28 cellular contexts compared by ENCODE assay signal in genomic region chr4:189506080-189506479, GRCh38.
"Had no signal": no experiment of that assay in that cellular context is flagged by ENCODE, and none has a peak within 500 bp of the region (broad histone marks: within the 10 kb centered on the region; RNA-seq: fewer than 3 reads in every experiment).

No MANE protein-coding gene starts in this region.

- H3K27ac ChIP-seq: colonic mucosa, coronary artery, dorsolateral prefrontal cortex, epithelial cell of prostate, esophagus muscularis mucosa, esophagus squamous epithelium, foreskin keratinocyte, gastrocnemius medialis, gastroesophageal sphincter, heart left ventricle, heart right ventricle had no signal

- H3K4me1 ChIP-seq: colonic mucosa, esophagus muscularis mucosa, esophagus squamous epithelium, foreskin keratinocyte, gastrocnemius medialis, gastroesophageal sphincter, heart left ventricle, heart right ventricle had no signal

- H3K27me3 ChIP-seq: colonic mucosa, esophagus muscularis mucosa, esophagus squamous epithelium, foreskin keratinocyte, gastrocnemius medialis, gastroesophageal sphincter, heart right ventricle had no signal

- H3K4me3 ChIP-seq: colonic mucosa, coronary artery, dorsolateral prefrontal cortex, esophagus muscularis mucosa, esophagus squamous epithelium, gastrocnemius medialis, gastroesophageal sphincter, heart left ventricle, heart right ventricle had no signal

- DNase-seq: colonic mucosa; cortex of kidney; dermis blood vessel endothelial cell; dorsolateral prefrontal cortex; effector CD4-positive, alpha-beta T cell; effector CD8-positive, alpha-beta T cell; effector memory CD4-positive, alpha-beta T cell; effector memory CD8-positive, alpha-beta T cell; endodermal cell; erythroblast; esophagus squamous epithelium; foreskin fibroblast; foreskin keratinocyte; foreskin melanocyte; gastrocnemius medialis; glutamatergic neuron; head of caudate nucleus; heart left ventricle; heart right ventricle had no signal

- ATAC-seq: effector memory CD8-positive, alpha-beta T cell; esophagus mucosa; foreskin keratinocyte; gastrocnemius medialis; gastroesophageal sphincter; heart left ventricle; heart right ventricle had no signal

- FAIRE-seq: colon, endometrium, endothelial cell of umbilical vein, frontal cortex had no signal

- H3K36me3 ChIP-seq: colonic mucosa, esophagus muscularis mucosa, esophagus squamous epithelium, gastrocnemius medialis, gastroesophageal sphincter, heart left ventricle, heart right ventricle had no signal

- H3K9me3 ChIP-seq: colonic mucosa, esophagus muscularis mucosa, esophagus squamous epithelium, gastrocnemius medialis, gastroesophageal sphincter had no signal
